Comparison of ENCODE assay signal across 27 cellular contexts in genomic region chr19:9735986-9736385, GRCh38.
"Had no signal": no experiment of that assay in that cellular context is flagged by ENCODE, and none has a peak within 500 bp of the region (broad histone marks: within the 10 kb centered on the region; RNA-seq: fewer than 3 reads in every experiment).

No MANE protein-coding gene starts in this region.

- H3K36me3 ChIP-seq: esophagus muscularis mucosa, heart left ventricle, neural progenitor cell, prostate gland, right atrium auricular region, sigmoid colon, thoracic aorta, upper lobe of left lung had no signal

- H3K9me3 ChIP-seq: prostate gland, right atrium auricular region, thoracic aorta, upper lobe of left lung had no signal

- ATAC-seq: foreskin keratinocyte; gastroesophageal sphincter; heart left ventricle; left lobe of liver; naive thymus-derived CD4-positive, alpha-beta T cell; stimulated activated naive B cell treated with anti-CD40 and anti-IgM and Interleukin-4, amounts not matched to agents 10 μg/mL and 1 μg/mL and 100 μg/mL, for 72 hours had no signal

- FAIRE-seq: endothelial cell of umbilical vein, kidney, urothelium cell line had no signal

- H3K4me3 ChIP-seq: coronary artery, esophagus muscularis mucosa, gastroesophageal sphincter, heart left ventricle, hepatocyte, neural progenitor cell, prostate gland, right atrium auricular region, sigmoid colon, thoracic aorta, tibial nerve, upper lobe of left lung had no signal

- H3K27me3 ChIP-seq: esophagus muscularis mucosa, foreskin keratinocyte, gastroesophageal sphincter, heart left ventricle, hepatocyte, neural progenitor cell, right atrium auricular region, sigmoid colon, tibial nerve, upper lobe of left lung had no signal

- H3K27ac Mint-ChIP-seq: naive thymus-derived CD4-positive, alpha-beta T cell; nephron; neural progenitor cell; stimulated activated naive B cell treated with anti-CD40 and anti-IgM and Interleukin-4, amounts not matched to agents 10 μg/mL and 1 μg/mL and 100 μg/mL, for 72 hours; stimulated activated naive CD8-positive, alpha-beta T cell treated with anti-CD3 and anti-CD28 coated beads, Interleukin-15, Interleukin-2, amounts not matched to agents 100 ng/mL and 50 ng/mL, for 24 hours had no signal

- H3K4me2 ChIP-seq: hepatocyte, neural progenitor cell had no signal

- H3K9ac ChIP-seq: neural progenitor cell had no signal

- H3K79me2 ChIP-seq: hepatocyte had no signal

- H3K4me1 ChIP-seq: esophagus muscularis mucosa, foreskin keratinocyte, gastroesophageal sphincter, heart left ventricle, neural progenitor cell, prostate gland, right atrium auricular region, sigmoid colon, tibial nerve, upper lobe of left lung had no signal

- H3K4me3 Mint-ChIP-seq: naive thymus-derived CD4-positive, alpha-beta T cell; nephron; neural progenitor cell; stimulated activated naive B cell treated with anti-CD40 and anti-IgM and Interleukin-4, amounts not matched to agents 10 μg/mL and 1 μg/mL and 100 μg/mL, for 72 hours; stimulated activated naive CD8-positive, alpha-beta T cell treated with anti-CD3 and anti-CD28 coated beads, Interleukin-15, Interleukin-2, amounts not matched to agents 100 ng/mL and 50 ng/mL, for 24 hours had no signal

- DNase-seq: dermis blood vessel endothelial cell; effector memory CD4-positive, alpha-beta T cell; foreskin keratinocyte; heart left ventricle; kidney; mesenchymal stem cell; midbrain; naive thymus-derived CD4-positive, alpha-beta T cell; nucleus accumbens; sigmoid colon; stimulated activated CD4-positive, alpha-beta T cell treated with anti-CD3 and anti-CD28 coated beads, Interleukin-2, amount 100 ng/mL, for 48 hours; stimulated activated naive B cell treated with anti-CD40 and anti-IgM and Interleukin-4, amounts not matched to agents 10 μg/mL and 1 μg/mL and 100 μg/mL, for 72 hours had no signal

- H2AFZ ChIP-seq: hepatocyte, neural progenitor cell had no signal

- H3K9me3 Mint-ChIP-seq: stimulated activated naive CD8-positive, alpha-beta T cell treated with anti-CD3 and anti-CD28 coated beads, Interleukin-15, Interleukin-2, amounts not matched to agents 100 ng/mL and 50 ng/mL, for 24 hours had no signal

- H3K36me3 Mint-ChIP-seq: neural progenitor cell had no signal

- H3K4me1 Mint-ChIP-seq: naive thymus-derived CD4-positive, alpha-beta T cell; nephron; neural progenitor cell; stimulated activated naive B cell treated with anti-CD40 and anti-IgM and Interleukin-4, amounts not matched to agents 10 μg/mL and 1 μg/mL and 100 μg/mL, for 72 hours had no signal

- H3K27me3 Mint-ChIP-seq: naive thymus-derived CD4-positive, alpha-beta T cell; stimulated activated naive B cell treated with anti-CD40 and anti-IgM and Interleukin-4, amounts not matched to agents 10 μg/mL and 1 μg/mL and 100 μg/mL, for 72 hours; stimulated activated naive CD8-positive, alpha-beta T cell treated with anti-CD3 and anti-CD28 coated beads, Interleukin-15, Interleukin-2, amounts not matched to agents 100 ng/mL and 50 ng/mL, for 24 hours had no signal

- H3K27ac ChIP-seq: coronary artery, esophagus muscularis mucosa, foreskin keratinocyte, gastroesophageal sphincter, heart left ventricle, hepatocyte, neural progenitor cell, prostate gland, right atrium auricular region, sigmoid colon, thoracic aorta, tibial nerve, upper lobe of left lung had no signal
